ENCODE assay signal across 19 cellular contexts in the genomic region with DNA sequence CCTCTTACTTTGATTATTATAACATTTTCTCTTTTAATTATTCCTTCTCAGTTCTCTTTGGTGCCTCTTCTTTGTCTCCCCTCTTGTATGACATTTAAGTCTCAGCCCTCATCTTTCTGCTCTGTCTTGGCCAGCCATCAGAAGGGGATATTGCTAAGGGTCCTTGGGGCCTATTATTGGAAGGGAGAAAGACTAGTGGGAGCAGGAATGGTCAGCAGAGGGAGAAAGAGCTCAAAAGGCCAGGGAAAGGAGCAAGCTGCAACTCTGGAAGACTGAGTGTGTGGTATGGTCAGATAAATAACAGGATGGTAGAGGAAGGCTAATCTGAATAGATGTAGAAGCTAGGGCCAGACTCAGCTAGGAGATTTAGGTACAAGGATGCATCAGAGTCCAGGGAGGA.
DNase-seq lines count a peak whose midpoint lies in the region; ATAC-seq and TF ChIP-seq lines count a peak whose summit lies in the region.
"Had no signal": no experiment of that assay in that cellular context is flagged by ENCODE, and none has a peak within 500 bp of the region (broad histone marks: within the 10 kb centered on the region; RNA-seq: fewer than 3 reads in every experiment).

No MANE protein-coding gene starts in this region.

- H3K4me1 Mint-ChIP-seq in T-helper 2 cell treated with Interferon-gamma antibody and Interleukin-4, amounts not matched to agents 5 μg/mL and 100 μg/mL, for 36 hours (ENCODE audit: low read depth) = no peaks in the 10 kb centered on the region
- H3K4me1 Mint-ChIP-seq: B cell; CD4-positive, CD25-positive, alpha-beta regulatory T cell had no signal

- TF ChIP-seq CTCF in retinal pigment epithelial cell (conservative IDR thresholded peaks at IDR 0.05; ENCODE audit: low read depth, low read length) = peak; percentile 16

- H3K4me3 ChIP-seq in retinal pigment epithelial cell (ENCODE audit: low read length) = no peak overlapping the region
- H3K4me3 ChIP-seq: BLaER1, GM12878, GM23338 had no signal

- ATAC-seq in GM21529 (IDR thresholded peaks at IDR 0.05; ENCODE audit: unreplicated experiment) = no peak
- ATAC-seq: CD8-positive, alpha-beta T cell; GM12878; GM23338 had no signal

- no peaks in the 10 kb centered on the region for H3K36me3 Mint-ChIP-seq in T-helper 2 cell treated with Interferon-gamma antibody and Interleukin-4, amounts not matched to agents 5 μg/mL and 100 μg/mL, for 36 hours (ENCODE audit: low read depth)
- H3K36me3 Mint-ChIP-seq: CD4-positive, CD25-positive, alpha-beta regulatory T cell; CD8-positive, alpha-beta T cell had no signal

- no peak overlapping the region for H3K4me3 Mint-ChIP-seq in T-helper 2 cell treated with Interferon-gamma antibody and Interleukin-4, amounts not matched to agents 5 μg/mL and 100 μg/mL, for 36 hours
- H3K4me3 Mint-ChIP-seq: B cell; CD4-positive, CD25-positive, alpha-beta regulatory T cell; CD8-positive, alpha-beta T cell; GM23338 had no signal

- H3K9me3 Mint-ChIP-seq in T-helper 2 cell treated with Interferon-gamma antibody and Interleukin-4, amounts not matched to agents 5 μg/mL and 100 μg/mL, for 36 hours = peaks cover 10% of the 10 kb centered on the region
- H3K9me3 Mint-ChIP-seq: GM23338 had no signal

- H3K27ac Mint-ChIP-seq in T-helper 2 cell treated with Interferon-gamma antibody and Interleukin-4, amounts not matched to agents 5 μg/mL and 100 μg/mL, for 36 hours = peak overlapping the region; percentile 6
- H3K27ac Mint-ChIP-seq: B cell; CD4-positive, CD25-positive, alpha-beta regulatory T cell; CD8-positive, alpha-beta T cell; GM23338 had no signal

- no peaks in the 10 kb centered on the region for H3K27me3 Mint-ChIP-seq in T-helper 2 cell treated with Interferon-gamma antibody and Interleukin-4, amounts not matched to agents 5 μg/mL and 100 μg/mL, for 36 hours (ENCODE audit: low read depth)
- H3K27me3 Mint-ChIP-seq: B cell; CD4-positive, CD25-positive, alpha-beta regulatory T cell had no signal

- DNase-seq in T-helper 2 cell treated with Interferon-gamma antibody and Interleukin-4, amounts not matched to agents 5 μg/mL and 100 μg/mL, for 36 hours (ENCODE audit: low spot score) = no peak
- DNase-seq in T-helper 2 cell (no peak), iPS-NIHi7 (ENCODE audit: extremely low spot score) (peak; percentile 18), retinal pigment epithelial cell (ENCODE audit: low read depth) (no peak), DMS53 (lab: John Stamatoyannopoulos, UW) (no peak), NCI-H2081 treated with DMSO at 0.1 percent for 48 hours (lab: John Stamatoyannopoulos, UW) (no peak)
- DNase-seq: Caco-2; CD4-positive, CD25-positive, alpha-beta regulatory T cell; CD8-positive, alpha-beta T cell; DMS153; DMS79; EL; GDM1; HCEC 1CT had no signal
